ENCODE assay signal across 10 cellular contexts in the genomic region with DNA sequence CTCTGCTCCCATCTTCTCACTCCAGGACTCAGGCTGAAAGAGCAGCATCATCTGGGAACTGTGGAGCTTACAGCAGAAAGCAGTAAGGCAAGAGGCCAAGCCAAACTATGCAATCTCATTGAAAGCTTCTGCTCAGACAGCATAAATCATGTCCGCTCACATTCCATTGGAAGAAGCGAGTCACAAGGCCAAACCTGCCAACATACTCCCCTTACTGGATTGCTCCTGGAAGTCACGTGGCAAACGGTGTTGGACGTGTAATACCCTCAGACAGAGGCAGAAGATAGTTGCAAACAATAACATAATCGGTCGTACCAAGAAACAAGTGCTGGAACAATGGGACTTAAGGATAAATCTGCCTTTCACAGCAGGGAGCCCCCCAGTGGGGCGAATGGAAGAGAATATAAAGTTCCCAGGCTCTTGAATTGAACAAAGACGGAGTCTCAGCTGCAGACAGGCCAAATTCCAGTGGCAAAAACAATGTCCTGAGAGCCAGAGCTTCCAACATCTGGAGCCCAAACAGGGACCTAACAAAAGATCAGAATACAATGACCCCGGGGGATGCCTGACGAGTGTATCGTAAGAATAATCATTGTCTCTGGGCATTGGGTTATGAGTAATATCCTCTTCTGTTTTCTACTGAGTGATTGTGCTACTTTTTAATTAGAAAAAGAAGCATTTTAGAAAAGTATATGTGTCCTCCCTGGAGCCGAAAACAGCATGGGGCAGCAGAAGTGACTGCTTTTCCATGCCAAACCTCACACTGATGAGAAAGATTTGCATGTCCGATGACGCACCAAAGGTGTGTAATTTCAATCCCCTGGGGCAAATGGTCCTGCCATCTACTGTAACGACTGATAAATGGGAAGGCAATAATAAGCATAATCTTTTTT.
DNase-seq lines count a peak whose midpoint lies in the region; ATAC-seq, FAIRE-seq and TF ChIP-seq lines count a peak whose summit lies in the region.
"Had no signal": no experiment of that assay in that cellular context is flagged by ENCODE, and none has a peak within 500 bp of the region (broad histone marks: within the 10 kb centered on the region; RNA-seq: fewer than 3 reads in every experiment).

No MANE protein-coding gene starts in this region.

- TF ChIP-seq RAD21 in H1 (IDR thresholded peaks at IDR 0.05 in 1 of 2, conservative IDR thresholded peaks at IDR 0.05 in 1 of 2; ENCODE audit: low read depth in 2 of 2, low read length in 2 of 2) = no peak

- H3K36me3 ChIP-seq in ACC112 (ENCODE audit: insufficient read depth, low read length) (no peaks in the 10 kb centered on the region), HUES48 (ENCODE audit: control insufficient read depth, insufficient read depth, low read length) (no peaks in the 10 kb centered on the region), H1 (ENCODE audit: control insufficient read depth in 2 of 4, insufficient read depth in 4 of 4, low read length in 3 of 4) (no peaks in the 10 kb centered on the region)

- H2BK120ac ChIP-seq in H1 (replicated peaks; ENCODE audit: low read depth, low read length) = no peak overlapping the region

- no peak overlapping the region for H3K14ac ChIP-seq in H1 (ENCODE audit: insufficient read length)

- H2BK20ac ChIP-seq in H1 (ENCODE audit: low read length) = no peak overlapping the region

- no peaks in the 10 kb centered on the region for H3K9me3 ChIP-seq in HUES48 (ENCODE audit: control insufficient read depth, insufficient read depth, low read length)
- no peaks in the 10 kb centered on the region for H3K9me3 ChIP-seq in H1 (ENCODE audit: insufficient read depth in 2 of 2, low read depth in 1 of 2, low read length in 1 of 2)

- no peak for TF ChIP-seq EP300 in H1 (IDR thresholded peaks at IDR 0.05; ENCODE audit: borderline replicate concordance in 1 of 2, low read depth in 2 of 2, low read length in 2 of 2)

- H3K79me2 ChIP-seq in ACC112 (ENCODE audit: control insufficient read depth, insufficient read depth, low read length, unreplicated experiment) = no peaks in the 10 kb centered on the region
- H3K79me2 ChIP-seq in H1 (ENCODE audit: control insufficient read depth in 1 of 2, insufficient read depth in 2 of 2, low read length in 2 of 2) = no peaks in the 10 kb centered on the region

- no peak overlapping the region for H3K18ac ChIP-seq in H1 (ENCODE audit: extremely low read depth, low read length)

- H3K9ac ChIP-seq in HUES48 (ENCODE audit: low read depth, low read length) (no peak overlapping the region), H1 (replicated peaks in 1 of 4; ENCODE audit: extremely low read depth in 1 of 4, low read depth in 3 of 4, low read length in 3 of 4) (no peak overlapping the region)

- H3K27ac ChIP-seq in ACC112 (ENCODE audit: low read depth, low read length) (peak overlapping the region; percentile 92), HUES48 (ENCODE audit: low read depth, low read length) (peak overlapping the region; percentile 30), H1 (ENCODE audit: low read depth, low read length) (0 out of 2 replicates have a peak overlapping the region, but pooled peaks have one; percentile 12)

- H3K27me3 ChIP-seq in ACC112 (ENCODE audit: insufficient read depth, low read length) = no peaks in the 10 kb centered on the region
- H3K27me3 ChIP-seq in HUES48 (ENCODE audit: control insufficient read depth, insufficient read depth, low read length) = peaks cover 18% of the 10 kb centered on the region
- H3K27me3 ChIP-seq in H1 (replicated peaks in 1 of 4; ENCODE audit: control insufficient read depth in 3 of 4, extremely low read depth in 1 of 4, insufficient read depth in 3 of 4, low read length in 3 of 4) = peaks cover 0 to 13% (median 9%) of the 10 kb centered on the region in 4 experiments; a peak in 5 of 7 replicates

- no peak for FAIRE-seq in H1 (lab: Jason Lieb, UNC)

- H3K56ac ChIP-seq in H1 (replicated peaks; ENCODE audit: insufficient read length, low read depth, low read length) = no peak overlapping the region

- no peak for TF ChIP-seq POLR2A in H1 (IDR thresholded peaks at IDR 0.05; ENCODE audit: control extremely low read depth in 1 of 2, low read depth in 2 of 2, low read length in 2 of 2)

- H3K23me2 ChIP-seq in H1 (ENCODE audit: low read depth, low read length) = no peaks in the 10 kb centered on the region

- peak overlapping the region; percentile 65 for H3K4me3 ChIP-seq in ACC112 (ENCODE audit: low read depth, low read length)
- no peak overlapping the region for H3K4me3 ChIP-seq in HUES48 (ENCODE audit: low read depth, low read length)
- H3K4me3 ChIP-seq in H1 (ENCODE audit: extremely low read depth in 1 of 4, insufficient read depth in 2 of 4, low read depth in 3 of 4, low read length in 4 of 4) = no peak overlapping the region

- peaks cover 5% of the 10 kb centered on the region for H3K9me3 Mint-ChIP-seq in mesothelial cell of epicardium
- H3K9me3 Mint-ChIP-seq: dendritic cell treated with granulocyte-macrophage colony-stimulating factor and Interleukin-4, amounts not matched to agents 40 ng/mL and 50 ng/mL, for 4 days had no signal

- peaks cover 18% of the 10 kb centered on the region for H3K4me1 ChIP-seq in ACC112 (ENCODE audit: control insufficient read depth, insufficient read depth, low read length, unreplicated experiment)
- peaks cover 12% of the 10 kb centered on the region for H3K4me1 ChIP-seq in HUES48 (ENCODE audit: control insufficient read depth, insufficient read depth, low read length)
- H3K4me1 ChIP-seq in H1 (replicated peaks in 1 of 4; ENCODE audit: control insufficient read depth in 3 of 4, insufficient read depth in 4 of 4, low read length in 3 of 4) = peaks cover 0 to 9% (median 4%) of the 10 kb centered on the region in 4 experiments; a peak in 4 of 7 replicates

- no peak overlapping the region for H2BK5ac ChIP-seq in H1 (ENCODE audit: low read depth, low read length)

- H2BK12ac ChIP-seq in H1 (ENCODE audit: low read depth, low read length) = no peak overlapping the region

- H2AK5ac ChIP-seq in H1 (ENCODE audit: low read depth, low read length) = 0 out of 2 replicates have a peak overlapping the region, but pooled peaks have one; percentile 5

- peaks cover 24% of the 10 kb centered on the region for H3K27me3 Mint-ChIP-seq in mesothelial cell of epicardium (ENCODE audit: low read depth)

- no peak for TF ChIP-seq CTCF in H1 (IDR thresholded peaks at IDR 0.05; ENCODE audit: control extremely low read depth in 1 of 3, insufficient read depth in 1 of 3, low read depth in 1 of 3, low read length in 3 of 3)
- TF ChIP-seq CTCF in mesothelial cell of epicardium (IDR thresholded peaks at IDR 0.05; ENCODE audit: unreplicated experiment) = no peak

- CTCF ChIA-PET in H1 (lab: Charles Lee; ENCODE audit: partially characterized antibody) = interaction anchor here (0.8 to 3.8 kb wide), 2 partner anchors 10 to 159 kb away, joined by 3 to 26 read pairs; no protein-coding TSS in a partner anchor

- peak overlapping the region; percentile 74 for H3K27ac Mint-ChIP-seq in mesothelial cell of epicardium
- H3K27ac Mint-ChIP-seq: dendritic cell treated with granulocyte-macrophage colony-stimulating factor and Interleukin-4, amounts not matched to agents 40 ng/mL and 50 ng/mL, for 4 days had no signal

- H3K23ac ChIP-seq in H1 (ENCODE audit: insufficient read length) = no peak overlapping the region

- no peak overlapping the region for H2BK15ac ChIP-seq in H1 (ENCODE audit: low read length)

- POLR2A ChIA-PET in H1 (lab: Charles Lee; ENCODE audit: partially characterized antibody) = interaction anchor here (0.8 to 1.3 kb wide), 2 partner anchors 69 to 73 kb away, joined by 3 read pairs; partner anchors contain the start of genes CENPN and CMC2

- H4K20me1 ChIP-seq in H1 (replicated peaks in 1 of 2; ENCODE audit: control insufficient read depth in 1 of 2, insufficient read depth in 2 of 2, low read length in 2 of 2) = no peaks in the 10 kb centered on the region

- no peaks in the 10 kb centered on the region; the same call in 1 of the 2 replicates for H3K79me1 ChIP-seq in H1 (ENCODE audit: low read depth, low read length)

- H3K4me2 ChIP-seq in H1 (ENCODE audit: insufficient read depth in 1 of 2, low read depth in 2 of 2, low read length in 2 of 2) = peak overlapping the region in 1 of 2 experiments; percentile 4; a peak in 1 of 4 replicates

- H3K4me1 Mint-ChIP-seq in mesothelial cell of epicardium = peaks cover 26% of the 10 kb centered on the region

- ATAC-seq in GM21528 (IDR thresholded peaks at IDR 0.05; ENCODE audit: low FRiP score, unreplicated experiment) = no peak
- ATAC-seq in GM21576 (IDR thresholded peaks at IDR 0.05; ENCODE audit: unreplicated experiment) = no peak

- WGBS in H1 (ENCODE audit: extremely low coverage in 1 of 2, insufficient coverage in 1 of 2, insufficient read length in 1 of 2, insufficient replicate concordance in 2 of 2, low coverage in 1 of 2, low lambda C conversion rate in 2 of 2, missing lambda C conversion rate in 1 of 2), 2 experiments = 78% methylated on average over 16 of the region's 16 CpGs; no CpG with 5 or more reads in 1 of the 2 experiments

- no peak overlapping the region for H4K8ac ChIP-seq in H1 (ENCODE audit: extremely low read depth, insufficient read depth, low read length)

- H4K91ac ChIP-seq in H1 (replicated peaks; ENCODE audit: insufficient read length, low read length) = no peak overlapping the region

- H3K4me3 Mint-ChIP-seq in mesothelial cell of epicardium = no peak overlapping the region
- H3K4me3 Mint-ChIP-seq: dendritic cell treated with granulocyte-macrophage colony-stimulating factor and Interleukin-4, amounts not matched to agents 40 ng/mL and 50 ng/mL, for 4 days had no signal

- no peak overlapping the region for H4K5ac ChIP-seq in H1 (ENCODE audit: insufficient read length, low read depth, low read length)

- no peaks in the 10 kb centered on the region for H3K36me3 Mint-ChIP-seq in mesothelial cell of epicardium

- in situ Hi-C loops in KBM-7 (cut with MboI; ENCODE audit: low pct_unique_long_range_greater_than_20kb, low sequenced_read_pairs) = no loop called here

- DNase-seq in H1 (ENCODE audit: low read depth in 1 of 2, low spot score in 2 of 2) (no peak), mesothelial cell of epicardium (ENCODE audit: low spot score in 2 of 2, unreplicated experiment in 2 of 2) (no peak), KBM-7 (no peak)
- no peak for DNase-seq in activated CD8-positive, alpha-beta memory T cell treated with anti-CD3 and anti-CD28 coated beads, Interleukin-2, amount 50 U/mL, for 4 hours
- DNase-seq: stimulated activated CD4-positive, alpha-beta T cell treated with anti-CD3 and anti-CD28 coated beads, Interleukin-15, amount 100 ng/mL, for 24 hours had no signal

- H2AFZ ChIP-seq in ACC112 (ENCODE audit: low read length, unreplicated experiment) (peak overlapping the region; percentile 84), H1 (ENCODE audit: low read length) (no peak overlapping the region)

- H3K4ac ChIP-seq in H1 (replicated peaks; ENCODE audit: insufficient read length, low read depth, low read length) = no peak overlapping the region

TF ChIP-seq in H1, 55 proteins besides CTCF, POLR2A, EP300 and RAD21:
- TF ChIP-seq TCF12 (IDR thresholded peaks at IDR 0.05; ENCODE audit: low read depth, low read length) (peak; percentile 71; the same call in 1 of the 2 replicates), SIX5 (IDR thresholded peaks at IDR 0.05; ENCODE audit: low read depth, low read length) (no peak)

Comparison
In these comparisons a context has a peak if more than half of its experiments do, and no peak if none do; other contexts are left out.
1. H3K27ac ChIP-seq: peak in every context shown above with its lines; median percentile 92 in ACC112; 30 in HUES48; 12 in H1.